Comparison of ENCODE assay signal across 8 cellular contexts in the genomic region with DNA sequence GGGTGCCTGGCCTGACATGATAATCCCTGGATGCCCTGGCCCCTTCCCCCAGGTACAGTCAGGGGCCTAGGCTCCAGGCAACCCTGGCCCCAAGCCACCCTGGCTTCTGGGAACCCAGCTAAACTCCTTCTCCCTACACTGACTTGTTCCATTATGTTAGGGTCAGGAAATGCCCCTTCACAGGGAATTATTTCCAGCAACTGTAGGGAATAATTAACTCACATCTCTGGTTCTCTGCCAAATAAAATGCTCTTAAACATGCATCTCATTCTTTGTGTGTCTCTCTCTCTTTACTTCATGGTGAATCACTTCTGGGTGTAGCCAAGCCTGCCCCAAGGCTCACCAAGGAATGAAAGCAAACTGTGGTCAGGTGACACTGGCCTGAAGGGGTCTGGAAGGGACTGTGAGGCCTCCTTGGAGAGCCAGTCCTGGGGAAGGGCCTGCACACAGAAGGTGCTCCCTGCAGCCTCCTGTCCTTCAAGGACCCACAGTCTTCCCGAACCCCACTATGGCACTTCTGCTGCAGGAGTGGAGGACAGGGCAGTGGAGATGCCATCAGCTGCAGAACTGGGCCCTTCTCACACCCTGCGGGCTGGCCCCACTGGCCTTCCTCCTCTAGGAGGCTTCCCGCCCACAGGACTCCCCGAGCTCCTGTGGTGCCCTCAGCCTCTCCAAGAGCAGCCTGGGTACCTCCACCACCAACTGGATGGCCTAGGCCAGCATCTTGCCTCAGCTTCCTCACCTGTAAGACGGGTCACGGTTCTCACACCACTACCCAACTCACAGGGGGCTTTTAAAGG. TPM values are rescaled to one million over a fixed set of nuclear protein-coding genes. Genes with fewer than 3 reads are reported as not detected.
DNase-seq lines count a peak whose midpoint lies in the region; ATAC-seq and TF ChIP-seq lines count a peak whose summit lies in the region.

No MANE protein-coding gene starts in this region.

- H3K4me1 Mint-ChIP-seq in activated naive CD4-positive, alpha-beta T cell treated with anti-CD3 and anti-CD28 coated beads, Interleukin-2, amount 50 U/mL, for 24 hours = peaks cover 4% of the 10 kb centered on the region
- H3K4me1 Mint-ChIP-seq in activated T-helper 1 cell treated with anti-CD3 and anti-CD28 coated beads, Interleukin-12 subunit alpha, Interleukin-12 subunit beta, Interleukin-2, Interleukin-4 antibody, amounts not matched to agents 30 ng/mL and 10 ng/mL and 1 ng/mL, durations not matched to agents 14 hours and 24 hours and 36 hours (ENCODE audit: low read depth) = peaks cover 16% of the 10 kb centered on the region

- no peaks in the 10 kb centered on the region for H3K27me3 ChIP-seq in thyroid gland

- no peak overlapping the region for H3K4me3 Mint-ChIP-seq in activated naive CD4-positive, alpha-beta T cell treated with anti-CD3 and anti-CD28 coated beads, Interleukin-2, amount 50 U/mL, for 24 hours
- no peak overlapping the region for H3K4me3 Mint-ChIP-seq in activated T-helper 1 cell treated with anti-CD3 and anti-CD28 coated beads, Interleukin-12 subunit alpha, Interleukin-12 subunit beta, Interleukin-2, Interleukin-4 antibody, amounts not matched to agents 30 ng/mL and 10 ng/mL and 1 ng/mL, durations not matched to agents 14 hours and 24 hours and 36 hours

- DNase-seq in activated naive CD4-positive, alpha-beta T cell (lab: John Stamatoyannopoulos, UW) = no peak
- DNase-seq in activated T-helper 1 cell treated with anti-CD3 and anti-CD28 coated beads, Interleukin-12 subunit alpha, Interleukin-12 subunit beta, Interleukin-2, Interleukin-4 antibody, amounts not matched to agents 30 ng/mL and 10 ng/mL and 1 ng/mL, durations not matched to agents 14 hours and 24 hours and 36 hours (ENCODE audit: low spot score) = no peak
- DNase-seq in iris pigment epithelial cell (ENCODE audit: low read depth) = peak; percentile 96
- peak; percentile 82 to 83 for DNase-seq in thyroid gland
- DNase-seq in SHP77 (lab: John Stamatoyannopoulos, UW) = no peak
- DNase-seq in putamen (ENCODE audit: low spot score) = no peak

- no peak for ATAC-seq in HG02759 (IDR thresholded peaks at IDR 0.05; ENCODE audit: unreplicated experiment)

- peaks cover 46 to 73% of the 10 kb centered on the region in 2 donors for H3K4me1 ChIP-seq in thyroid gland

- peaks cover 61 to 71% of the 10 kb centered on the region in 2 donors for H3K36me3 ChIP-seq in thyroid gland

- peak overlapping the region; percentile 47 for H3K27ac Mint-ChIP-seq in activated naive CD4-positive, alpha-beta T cell treated with anti-CD3 and anti-CD28 coated beads, Interleukin-2, amount 50 U/mL, for 24 hours
- H3K27ac Mint-ChIP-seq in activated T-helper 1 cell treated with anti-CD3 and anti-CD28 coated beads, Interleukin-12 subunit alpha, Interleukin-12 subunit beta, Interleukin-2, Interleukin-4 antibody, amounts not matched to agents 30 ng/mL and 10 ng/mL and 1 ng/mL, durations not matched to agents 14 hours and 24 hours and 36 hours = peak overlapping the region; percentile 59

- no peaks in the 10 kb centered on the region for H3K27me3 Mint-ChIP-seq in activated naive CD4-positive, alpha-beta T cell treated with anti-CD3 and anti-CD28 coated beads, Interleukin-2, amount 50 U/mL, for 24 hours
- no peaks in the 10 kb centered on the region for H3K27me3 Mint-ChIP-seq in activated T-helper 1 cell treated with anti-CD3 and anti-CD28 coated beads, Interleukin-12 subunit alpha, Interleukin-12 subunit beta, Interleukin-2, Interleukin-4 antibody, amounts not matched to agents 30 ng/mL and 10 ng/mL and 1 ng/mL, durations not matched to agents 14 hours and 24 hours and 36 hours (ENCODE audit: insufficient read depth)

- H3K9me3 Mint-ChIP-seq in activated naive CD4-positive, alpha-beta T cell treated with anti-CD3 and anti-CD28 coated beads, Interleukin-2, amount 50 U/mL, for 24 hours = no peaks in the 10 kb centered on the region
- no peaks in the 10 kb centered on the region for H3K9me3 Mint-ChIP-seq in activated T-helper 1 cell treated with anti-CD3 and anti-CD28 coated beads, Interleukin-12 subunit alpha, Interleukin-12 subunit beta, Interleukin-2, Interleukin-4 antibody, amounts not matched to agents 30 ng/mL and 10 ng/mL and 1 ng/mL, durations not matched to agents 14 hours and 24 hours and 36 hours

- TF ChIP-seq POLR2A in thyroid gland (IDR thresholded peaks at IDR 0.05) = peak in 1 of 2 donors; percentile 50

- peak overlapping the region; percentile 37 to 85 (median 72) for H3K27ac ChIP-seq in thyroid gland

- no peaks in the 10 kb centered on the region for H3K9me3 ChIP-seq in thyroid gland

- peaks cover 11% of the 10 kb centered on the region for H3K36me3 Mint-ChIP-seq in activated naive CD4-positive, alpha-beta T cell treated with anti-CD3 and anti-CD28 coated beads, Interleukin-2, amount 50 U/mL, for 24 hours
- peaks cover 31% of the 10 kb centered on the region for H3K36me3 Mint-ChIP-seq in activated T-helper 1 cell treated with anti-CD3 and anti-CD28 coated beads, Interleukin-12 subunit alpha, Interleukin-12 subunit beta, Interleukin-2, Interleukin-4 antibody, amounts not matched to agents 30 ng/mL and 10 ng/mL and 1 ng/mL, durations not matched to agents 14 hours and 24 hours and 36 hours (ENCODE audit: low read depth)

- intact Hi-C loops in activated T-helper 1 cell treated with anti-CD3 and anti-CD28 coated beads, Interleukin-12 subunit alpha, Interleukin-12 subunit beta, Interleukin-2, Interleukin-4 antibody, amounts not matched to agents 30 ng/mL and 10 ng/mL and 1 ng/mL, durations not matched to agents 14 hours and 24 hours and 36 hours (cut with micrococcal nuclease) = no loop called here
- intact Hi-C loops in thyroid gland (cut with DNase I) = no loop called here

- TF ChIP-seq CTCF in thyroid gland (IDR thresholded peaks at IDR 0.05) = no peak

- 61 to 100% methylated on average over 1 to 4 of the region's 6 CpGs for WGBS in thyroid gland, 2 donors

- no peak overlapping the region for H3K4me3 ChIP-seq in thyroid gland (replicated peaks in 1 of 3)

RNA-seq across cellular contexts. Expression of gene TKT, which starts 17.6 kb away (rescaled TPM):
- 332 and 351 TPM in 2 replicates for total RNA-seq in activated T-helper 1 cell treated with anti-CD3 and anti-CD28 coated beads, Interleukin-12 subunit alpha, Interleukin-12 subunit beta, Interleukin-2, Interleukin-4 antibody, amounts not matched to agents 30 ng/mL and 10 ng/mL and 1 ng/mL, durations not matched to agents 14 hours and 24 hours and 36 hours
- total RNA-seq in thyroid gland = 100 to 1,000 TPM; 468 to 962 (median 800) TPM

Comparison
In these comparisons a context has a peak if more than half of its experiments do, and no peak if none do; other contexts are left out.
1. DNase-seq: peak in iris pigment epithelial cell (single experiment) and thyroid gland (2 of 2); none in activated naive CD4-positive, alpha-beta T cell (0 of 4), activated T-helper 1 cell treated with anti-CD3 and anti-CD28 coated beads, Interleukin-12 subunit alpha, Interleukin-12 subunit beta, Interleukin-2, Interleukin-4 antibody, amounts not matched to agents 30 ng/mL and 10 ng/mL and 1 ng/mL, durations not matched to agents 14 hours and 24 hours and 36 hours (single experiment), SHP77 (0 of 2) and putamen (single experiment).